ENCODE assay signal across 14 cellular contexts in genomic region chr2:239349448-239350135, GRCh38. TPM values are rescaled to one million over a fixed set of nuclear protein-coding genes. Genes with fewer than 3 reads are reported as not detected.
DNase-seq lines count a peak whose midpoint lies in the region; ATAC-seq and TF ChIP-seq lines count a peak whose summit lies in the region.
"Had no signal": no experiment of that assay in that cellular context is flagged by ENCODE, and none has a peak within 500 bp of the region (broad histone marks: within the 10 kb centered on the region; RNA-seq: fewer than 3 reads in every experiment).

No MANE protein-coding gene starts in this region.

- peaks cover 1% of the 10 kb centered on the region for H3K9me3 Mint-ChIP-seq in WTC11

- intact Hi-C loops in esophagus muscularis mucosa (cut with DNase I) (no loop called here), PC-9 (cut with micrococcal nuclease; ENCODE audit: unreplicated experiment) (no loop called here)

- peaks cover 12% of the 10 kb centered on the region for H3K4me1 Mint-ChIP-seq in WTC11
- H3K4me1 Mint-ChIP-seq: activated naive CD4-positive, alpha-beta T cell treated with anti-CD3 and anti-CD28 coated beads, Interleukin-2, amount 10 ng/mL, durations not matched to agents 7 days and 5 days had no signal

- WGBS in esophagus muscularis mucosa, result 58% methylated on average over 25 of the region's 25 CpGs

- H3K9me3 ChIP-seq in BLaER1 treated with 17β-estradiol and CSF1 and Interleukin-3, amounts not matched to agents 10 nM and 100 nM (replicated peaks in 1 of 11), result peaks cover 2 to 22% (median 11%) of the 10 kb centered on the region in 11 experiments
- H3K9me3 ChIP-seq in esophagus muscularis mucosa, result no peaks in the 10 kb centered on the region
- H3K9me3 ChIP-seq in PC-9 (ENCODE audit: insufficient read depth, low read depth), result peaks cover 3% of the 10 kb centered on the region; the same call in 1 of the 2 replicates

- H3K27me3 ChIP-seq in BLaER1 treated with 17β-estradiol and CSF1 and Interleukin-3, amounts not matched to agents 10 nM and 100 nM, result no peaks in the 10 kb centered on the region
- H3K27me3 ChIP-seq in esophagus muscularis mucosa, result no peaks in the 10 kb centered on the region
- no peaks in the 10 kb centered on the region for H3K27me3 ChIP-seq in rectal smooth muscle tissue (ENCODE audit: control insufficient read depth, insufficient read depth, low read length)
- H3K27me3 ChIP-seq in PC-9 (ENCODE audit: insufficient read depth, low read depth), result no peaks in the 10 kb centered on the region

- 0 out of 2 replicates have a peak, but pooled peaks cover 10% of the 10 kb centered on the region for H3K79me2 ChIP-seq in PC-9 (ENCODE audit: low read depth)

- POLR2A ChIA-PET in WTC11 (lab: Charles Lee), result no interaction called here
- POLR2A ChIA-PET in PC-9 (lab: Charles Lee; ENCODE audit: unreplicated experiment), result interaction anchor here (0.7 kb wide), 1 partner anchor 498 kb away, joined by 3 read pairs; no protein-coding TSS in a partner anchor

- CTCF ChIA-PET in WTC11 (lab: Charles Lee) (no interaction called here), PC-9 (lab: Charles Lee) (no interaction called here)

- H3K27me3 Mint-ChIP-seq in WTC11 (ENCODE audit: low read depth), result no peaks in the 10 kb centered on the region
- H3K27me3 Mint-ChIP-seq: activated naive CD4-positive, alpha-beta T cell treated with anti-CD3 and anti-CD28 coated beads, Interleukin-2, amount 10 ng/mL, durations not matched to agents 7 days and 5 days; naive thymus-derived CD4-positive, alpha-beta T cell had no signal

- H3K27ac ChIP-seq in BLaER1 treated with 17β-estradiol and CSF1 and Interleukin-3, amounts not matched to agents 10 nM and 100 nM, result peak overlapping the region in 4 of 11 experiments; percentile 18 to 53 (median 28); a peak in 5 of 22 replicates
- peak overlapping the region; percentile 86 to 90 (median 88) for H3K27ac ChIP-seq in esophagus muscularis mucosa (replicated peaks in 1 of 4)
- peak overlapping the region; percentile 96 for H3K27ac ChIP-seq in rectal smooth muscle tissue (ENCODE audit: low read depth, low read length)
- no peak overlapping the region for H3K27ac ChIP-seq in PC-9

- BruUV-seq in PC-9 (replicated peaks; lab: Mats Ljungman, UMichigan), result no TSS peak

- no peak for TF ChIP-seq EP300 in esophagus muscularis mucosa (IDR thresholded peaks at IDR 0.05)

- no peak overlapping the region for H3K4me3 Mint-ChIP-seq in WTC11
- H3K4me3 Mint-ChIP-seq: activated naive CD4-positive, alpha-beta T cell treated with anti-CD3 and anti-CD28 coated beads, Interleukin-2, amount 10 ng/mL, durations not matched to agents 7 days and 5 days; naive thymus-derived CD4-positive, alpha-beta T cell had no signal

- peak overlapping the region in 3 of 11 experiments; percentile 34 to 46 (median 37); a peak in 3 of 22 replicates for H3K9ac ChIP-seq in BLaER1 treated with 17β-estradiol and CSF1 and Interleukin-3, amounts not matched to agents 10 nM and 100 nM
- H3K9ac ChIP-seq in rectal smooth muscle tissue (ENCODE audit: low read length), result peak overlapping the region; percentile 22

- no peak overlapping the region for H3K4me3 ChIP-seq in BLaER1 treated with 17β-estradiol and CSF1 and Interleukin-3, amounts not matched to agents 10 nM and 100 nM
- no peak overlapping the region for H3K4me3 ChIP-seq in esophagus muscularis mucosa
- H3K4me3 ChIP-seq in rectal smooth muscle tissue (ENCODE audit: low read length), result peak overlapping the region; percentile 31
- H3K4me3 ChIP-seq in PC-9, result no peak overlapping the region

- H3F3A ChIP-seq in PC-9 (ENCODE audit: insufficient read depth, low read depth), result peaks cover 16% of the 10 kb centered on the region

- no peak for TF ChIP-seq POLR2A in esophagus muscularis mucosa (IDR thresholded peaks at IDR 0.05; ENCODE audit: low read depth)

- peak overlapping the region; percentile 73 for H3K27ac Mint-ChIP-seq in WTC11
- H3K27ac Mint-ChIP-seq: activated naive CD4-positive, alpha-beta T cell treated with anti-CD3 and anti-CD28 coated beads, Interleukin-2, amount 10 ng/mL, durations not matched to agents 7 days and 5 days had no signal

- H2AFZ ChIP-seq in PC-9, result no peak overlapping the region

- H3K9me2 ChIP-seq in PC-9 (ENCODE audit: insufficient read depth), result no peaks in the 10 kb centered on the region

- peak overlapping the region in 10 of 11 experiments; percentile 23 to 82 (median 68); a peak in 19 of 22 replicates for H3K4me2 ChIP-seq in BLaER1 treated with 17β-estradiol and CSF1 and Interleukin-3, amounts not matched to agents 10 nM and 100 nM
- H3K4me2 ChIP-seq in PC-9, result no peak overlapping the region

- ATAC-seq in WTC11 (no peak; the same call in 1 of the 2 replicates), GM19328 (IDR thresholded peaks at IDR 0.05; ENCODE audit: unreplicated experiment) (no peak)
- ATAC-seq: naive thymus-derived CD4-positive, alpha-beta T cell had no signal

- peaks cover 40 to 76% (median 61%) of the 10 kb centered on the region in 11 experiments for H3K36me3 ChIP-seq in BLaER1 treated with 17β-estradiol and CSF1 and Interleukin-3, amounts not matched to agents 10 nM and 100 nM
- H3K36me3 ChIP-seq in esophagus muscularis mucosa (peaks cover 4 to 30% (median 15%) of the 10 kb centered on the region in 4 donors), rectal smooth muscle tissue (ENCODE audit: control insufficient read depth, insufficient read depth, low read length) (no peaks in the 10 kb centered on the region), PC-9 (ENCODE audit: low read depth) (no peaks in the 10 kb centered on the region)

- H4K20me1 ChIP-seq in BLaER1 treated with 17β-estradiol and CSF1 and Interleukin-3, amounts not matched to agents 10 nM and 100 nM, result peaks cover 20 to 62% (median 41%) of the 10 kb centered on the region in 11 experiments; a peak in 21 of 22 replicates
- 0 out of 2 replicates have a peak, but pooled peaks cover 3% of the 10 kb centered on the region for H4K20me1 ChIP-seq in PC-9 (ENCODE audit: insufficient read depth)

- DNase-seq in WTC11 (ENCODE audit: low spot score), result no peak
- DNase-seq in esophagus muscularis mucosa (ENCODE audit: extremely low spot score), result no peak
- no peak for DNase-seq in NCI-H82 (lab: John Stamatoyannopoulos, UW)
- DNase-seq in PC-9, result no peak
- no peak for DNase-seq in cerebellar cortex (ENCODE audit: low spot score)
- DNase-seq: activated CD8-positive, alpha-beta memory T cell treated with anti-CD3 and anti-CD28 coated beads, Interleukin-2, amount 50 U/mL, for 48 hours; activated naive CD4-positive, alpha-beta T cell treated with anti-CD3 and anti-CD28 coated beads, Interleukin-2, amount 10 ng/mL, durations not matched to agents 7 days and 5 days; cerebellar nuclear complex; naive thymus-derived CD4-positive, alpha-beta T cell; NCI-H187; T-helper 1 cell had no signal

- H3K36me3 Mint-ChIP-seq in WTC11, result peaks cover 24% of the 10 kb centered on the region

- TF ChIP-seq CTCF in WTC11 (IDR thresholded peaks at IDR 0.05) (no peak), esophagus muscularis mucosa (IDR thresholded peaks at IDR 0.05) (no peak), PC-9 (conservative IDR thresholded peaks at IDR 0.05) (no peak)

- peaks cover 0 to 34% (median 15%) of the 10 kb centered on the region in 10 experiments; a peak in 16 of 20 replicates for H3K4me1 ChIP-seq in BLaER1 treated with 17β-estradiol and CSF1 and Interleukin-3, amounts not matched to agents 10 nM and 100 nM
- H3K4me1 ChIP-seq in esophagus muscularis mucosa, result peaks cover 20 to 78% (median 68%) of the 10 kb centered on the region in 4 donors
- peaks cover 45% of the 10 kb centered on the region for H3K4me1 ChIP-seq in rectal smooth muscle tissue (ENCODE audit: control insufficient read depth, insufficient read depth, low read length)
- H3K4me1 ChIP-seq in PC-9 (replicated peaks; ENCODE audit: insufficient read depth), result no peaks in the 10 kb centered on the region

TF ChIP-seq in WTC11, 78 proteins besides CTCF, POLR2A, EP300 and RAD21:
- TF ChIP-seq ERG (CRISPR knock-in tag; IDR thresholded peaks at IDR 0.05) (no peak), FOXP1 (CRISPR knock-in tag; IDR thresholded peaks at IDR 0.05; ENCODE audit: borderline replicate concordance) (peak; percentile 29; the same call in 1 of the 2 replicates)

RNA-seq across cellular contexts. Expression of gene HDAC4, which starts 51.2 kb away (rescaled TPM):
- total RNA-seq in WTC11 (2021) (35.0 to 44.4 TPM (median 42.3 TPM) in 3 replicates), esophagus muscularis mucosa (100 to 1,000 TPM in 1 of 4 donors, 10 to 100 TPM in 3; 59.4 to 119 (median 76.1) TPM), PC-9 (2021) (61.5 and 79.7 TPM in 2 replicates)
